In the genomic region with DNA sequence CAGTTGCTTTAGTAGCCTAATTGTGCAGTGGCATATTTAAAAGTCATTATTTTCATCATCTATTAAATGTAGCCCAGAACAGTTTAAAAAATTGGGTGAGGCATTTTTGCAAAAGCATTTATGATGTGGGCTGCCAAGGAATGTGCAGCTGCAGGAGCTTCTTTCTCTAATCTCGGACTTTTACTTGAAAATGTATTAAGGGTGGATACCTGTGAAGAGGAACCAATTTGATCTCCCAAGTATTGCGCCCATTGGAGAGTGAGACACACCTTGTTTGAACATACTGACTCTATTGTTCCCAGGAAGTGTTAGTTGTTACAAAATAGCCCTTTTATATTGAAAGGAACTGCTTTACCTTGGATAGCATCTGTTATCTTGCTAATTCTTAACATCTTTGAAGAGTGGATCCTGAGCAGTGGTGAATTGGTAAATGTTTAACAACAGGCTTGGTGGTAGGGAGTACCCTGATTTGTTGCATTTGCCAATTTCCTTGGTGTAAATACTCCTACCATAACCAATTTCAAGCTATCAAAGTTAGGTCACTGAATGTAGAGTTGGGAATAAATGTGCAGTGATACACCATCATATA, we compare ENCODE assay signal across 28 cellular contexts. TPM values are rescaled to one million over a fixed set of nuclear protein-coding genes. Genes with fewer than 3 reads are reported as not detected.
"Had no signal": no experiment of that assay in that cellular context is flagged by ENCODE, and none has a peak within 500 bp of the region (broad histone marks: within the 10 kb centered on the region; RNA-seq: fewer than 3 reads in every experiment).

No MANE protein-coding gene starts in this region.

- H3K27ac ChIP-seq: colonic mucosa, esophagus squamous epithelium, ovary, psoas muscle, sigmoid colon, testis, tibial nerve, upper lobe of right lung, uterus had no signal

- H3K9me3 ChIP-seq: colonic mucosa, ovary, psoas muscle, sigmoid colon, testis, upper lobe of right lung, uterus had no signal

- H3K4me1 ChIP-seq: colonic mucosa, esophagus squamous epithelium, psoas muscle, sigmoid colon, testis, upper lobe of right lung, uterus had no signal

- FAIRE-seq: frontal cortex, kidney had no signal

- H3K27me3 ChIP-seq: colonic mucosa, ovary, sigmoid colon, testis, tibial nerve had no signal

- H3K36me3 ChIP-seq: colonic mucosa, esophagus squamous epithelium, ovary, sigmoid colon, tibial nerve, upper lobe of right lung, uterus had no signal

- H3K4me3 ChIP-seq: colonic mucosa, esophagus squamous epithelium, lung, ovary, psoas muscle, sigmoid colon, testis, tibial nerve, upper lobe of right lung, uterus had no signal

- ATAC-seq: left lobe of liver; naive thymus-derived CD8-positive, alpha-beta T cell; psoas muscle; right cardiac atrium; stimulated activated memory B cell treated with anti-CD40 and anti-IgM and Interleukin-4, amounts not matched to agents 10 μg/mL and 1 μg/mL and 100 μg/mL, for 72 hours; stimulated activated naive CD8-positive, alpha-beta T cell treated with anti-CD3 and anti-CD28 coated beads, Interleukin-15, Interleukin-2, amounts not matched to agents 100 U/mL and 50 U/mL, for 24 hours; upper lobe of right lung had no signal

- DNase-seq: colonic mucosa; effector CD8-positive, alpha-beta T cell; endodermal cell; esophagus squamous epithelium; hypothalamus; kidney; mesendoderm; midbrain; naive thymus-derived CD8-positive, alpha-beta T cell; nephron progenitor cell; occipital lobe; ovary; posterior cingulate gyrus; psoas muscle; right cardiac atrium; sigmoid colon; stimulated activated CD4-positive, alpha-beta T cell treated with anti-CD3 and anti-CD28 coated beads, Interleukin-4, amount 100 ng/mL, for 4 hours; stimulated activated naive CD8-positive, alpha-beta T cell treated with anti-CD3 and anti-CD28 coated beads, Interleukin-15, Interleukin-2, amounts not matched to agents 100 U/mL and 50 U/mL, for 24 hours; substantia nigra; testis; upper lobe of right lung; uterus had no signal

RNA-seq across cellular contexts. Expression of gene HMGA2, which starts 42.5 kb away (rescaled TPM):
- total RNA-seq: naive thymus-derived CD8-positive, alpha-beta T cell; right cardiac atrium; upper lobe of right lung had no signal
- polyA plus RNA-seq: liver; naive thymus-derived CD8-positive, alpha-beta T cell had no signal
